Comparison of ENCODE assay signal across 1 cellular context in genomic region chr20:461254-462198, GRCh38.
TF ChIP-seq lines count a peak whose summit lies in the region.

No MANE protein-coding gene starts in this region.

TF ChIP-seq in HepG2, 621 proteins besides CTCF, POLR2A, EP300 and RAD21 (continued from another document and continues in another):
- TF ChIP-seq PATZ1 (CRISPR knock-in tag; IDR thresholded peaks at IDR 0.05) (no peak; the same call in 1 of the 2 replicates), ZBTB49 (CRISPR knock-in tag; IDR thresholded peaks at IDR 0.05; ENCODE audit: borderline replicate concordance) (no peak), ZNF713 (CRISPR knock-in tag; IDR thresholded peaks at IDR 0.05) (no peak), ZFP37 (CRISPR knock-in tag; IDR thresholded peaks at IDR 0.05; ENCODE audit: borderline replicate concordance) (no peak), TGIF2 (CRISPR knock-in tag; IDR thresholded peaks at IDR 0.05) (no peak), ZNF260 (CRISPR knock-in tag; IDR thresholded peaks at IDR 0.05; ENCODE audit: borderline replicate concordance, low read depth) (no peak), IRF1 (CRISPR knock-in tag; IDR thresholded peaks at IDR 0.05; ENCODE audit: low read depth) (no peak), U2AF1 (optimal IDR thresholded peaks at IDR 0.05; ENCODE audit: low read depth, low read length) (peak; percentile 74), GMEB1 (CRISPR knock-in tag; IDR thresholded peaks at IDR 0.05; ENCODE audit: borderline replicate concordance) (no peak), XRCC5 (optimal IDR thresholded peaks at IDR 0.05; ENCODE audit: low read length) (no peak), HOMEZ (CRISPR knock-in tag; IDR thresholded peaks at IDR 0.05; ENCODE audit: low read depth) (no peak), ZBTB37 (CRISPR knock-in tag; IDR thresholded peaks at IDR 0.05) (no peak), GATAD1 (CRISPR knock-in tag; IDR thresholded peaks at IDR 0.05) (no peak; the same call in 1 of the 2 replicates), ZNF121 (CRISPR knock-in tag; IDR thresholded peaks at IDR 0.05) (peak; percentile 39; the same call in 1 of the 2 replicates), JARID2 (CRISPR knock-in tag; IDR thresholded peaks at IDR 0.05; ENCODE audit: insufficient replicate concordance) (no peak), KDM3A (CRISPR knock-in tag; IDR thresholded peaks at IDR 0.05; ENCODE audit: low read depth) (peak; percentile 74; the same call in 1 of the 2 replicates), DMAP1 (CRISPR knock-in tag; IDR thresholded peaks at IDR 0.05) (peak; percentile 9; the same call in 1 of the 2 replicates), DR1 (CRISPR knock-in tag; IDR thresholded peaks at IDR 0.05) (peak; percentile 57; the same call in 1 of the 2 replicates), YEATS4 (CRISPR knock-in tag; IDR thresholded peaks at IDR 0.05; ENCODE audit: borderline replicate concordance) (peak; percentile 73), U2AF2 (IDR thresholded peaks at IDR 0.05; ENCODE audit: low read depth, low read length) (no peak), ZFAT (CRISPR knock-in tag; conservative IDR thresholded peaks at IDR 0.05) (no peak), MIXL1 (CRISPR knock-in tag; IDR thresholded peaks at IDR 0.05) (no peak), PPARG (CRISPR knock-in tag; conservative IDR thresholded peaks at IDR 0.05) (no peak), KAT7 (CRISPR knock-in tag; IDR thresholded peaks at IDR 0.05; ENCODE audit: borderline replicate concordance) (0 out of 2 replicates have a peak, but pooled peaks have one; percentile 0), MXD1 (CRISPR knock-in tag; IDR thresholded peaks at IDR 0.05) (no peak; the same call in 1 of the 2 replicates), KMT2B (CRISPR knock-in tag; IDR thresholded peaks at IDR 0.05) (peak; percentile 32), ZNF878 (CRISPR knock-in tag; IDR thresholded peaks at IDR 0.05) (no peak), BHLHE40 (IDR thresholded peaks at IDR 0.05; ENCODE audit: low read length) (0 out of 2 replicates have a peak, but pooled peaks have one; percentile 21), JDP2 (CRISPR knock-in tag; IDR thresholded peaks at IDR 0.05; ENCODE audit: borderline replicate concordance) (no peak), GZF1 (CRISPR knock-in tag; IDR thresholded peaks at IDR 0.05) (no peak), SMAD1 (CRISPR knock-in tag; IDR thresholded peaks at IDR 0.05; ENCODE audit: borderline replicate concordance, low read depth) (no peak), MBNL3 (CRISPR knock-in tag; conservative IDR thresholded peaks at IDR 0.05) (no peak), ZFP82 (CRISPR knock-in tag; IDR thresholded peaks at IDR 0.05; ENCODE audit: borderline replicate concordance) (no peak), ZNF430 (CRISPR knock-in tag; IDR thresholded peaks at IDR 0.05) (peak; percentile 32; the same call in 1 of the 2 replicates), ZNF180 (CRISPR knock-in tag; IDR thresholded peaks at IDR 0.05; ENCODE audit: borderline replicate concordance, low read depth) (no peak; the same call in 1 of the 2 replicates), ZBTB46 (CRISPR knock-in tag; IDR thresholded peaks at IDR 0.05; ENCODE audit: borderline replicate concordance) (no peak), ZNF280D (CRISPR knock-in tag; IDR thresholded peaks at IDR 0.05) (peak; percentile 41; the same call in 1 of the 2 replicates), PBX2 (CRISPR knock-in tag; IDR thresholded peaks at IDR 0.05) (peak; percentile 50; the same call in 1 of the 2 replicates), IKZF4 (CRISPR knock-in tag; IDR thresholded peaks at IDR 0.05; ENCODE audit: borderline replicate concordance, low read depth, not compliant biosample characterization) (peak; percentile 30), ZNF30 (CRISPR knock-in tag; IDR thresholded peaks at IDR 0.05) (0 out of 2 replicates have a peak, but pooled peaks have one; percentile 37), ZNF550 (CRISPR knock-in tag; IDR thresholded peaks at IDR 0.05; ENCODE audit: borderline replicate concordance) (peak; percentile 41), HMGA1 (CRISPR knock-in tag; conservative IDR thresholded peaks at IDR 0.05) (no peak), TFE3 (CRISPR knock-in tag; IDR thresholded peaks at IDR 0.05) (no peak), ZNF850 (CRISPR knock-in tag; conservative IDR thresholded peaks at IDR 0.05) (no peak), SP5 (CRISPR knock-in tag; IDR thresholded peaks at IDR 0.05; ENCODE audit: borderline replicate concordance, low read depth) (no peak), ZNF510 (CRISPR knock-in tag; IDR thresholded peaks at IDR 0.05; ENCODE audit: low read depth) (0 out of 2 replicates have a peak, but pooled peaks have one; percentile 15)
